ENCODE assay signal across 8 cellular contexts in the genomic region with DNA sequence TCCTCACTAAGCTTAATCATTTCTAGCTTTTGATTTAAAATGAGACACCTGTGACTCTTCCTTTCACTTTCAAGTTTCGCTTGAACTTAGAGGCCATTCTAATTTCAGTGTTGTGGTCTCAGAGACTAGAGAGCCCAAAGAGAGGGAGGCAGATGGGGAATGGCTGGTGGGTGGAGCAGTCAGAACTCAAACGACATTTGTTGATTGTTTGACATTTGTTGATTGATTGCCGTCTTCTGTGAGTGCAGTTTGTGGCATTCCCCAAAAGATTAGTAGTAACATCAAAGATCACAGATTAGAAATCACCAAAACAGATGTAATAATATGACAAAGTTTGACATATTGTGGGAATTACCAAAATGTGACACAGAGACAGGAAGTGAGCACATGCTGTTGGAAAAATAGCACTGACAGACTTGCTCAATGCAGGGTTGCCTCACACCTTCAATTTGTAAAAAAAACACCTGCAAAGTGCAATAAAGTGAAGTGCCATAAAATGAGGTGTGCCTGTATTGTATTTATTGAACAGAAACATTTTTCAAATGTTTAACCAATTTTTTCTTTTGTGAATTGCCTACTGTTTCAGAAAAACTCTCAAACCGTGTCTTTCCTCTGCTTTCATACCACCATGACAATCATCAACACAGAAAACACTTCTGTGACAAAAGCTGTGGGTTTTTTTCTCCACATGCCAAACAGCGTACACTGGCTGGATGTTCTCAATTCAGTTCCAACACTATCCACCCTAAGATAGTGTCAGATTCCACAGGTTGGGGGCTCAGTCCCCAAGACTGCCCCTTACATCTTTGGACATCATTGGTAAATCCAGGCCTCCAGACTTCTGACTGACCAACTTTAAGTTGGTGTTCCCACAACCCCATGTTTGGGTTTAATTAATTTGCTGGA.
A peak's percentile ranks its signal among the peaks of the same experiment; 100 is the strongest.
DNase-seq lines count a peak whose midpoint lies in the region; ATAC-seq and TF ChIP-seq lines count a peak whose summit lies in the region.

No MANE protein-coding gene starts in this region.

- no peak overlapping the region for H3K9ac ChIP-seq in KMS-11

- peak; percentile 53 for DNase-seq in activated CD8-positive, alpha-beta memory T cell treated with anti-CD3 and anti-CD28 coated beads, Interleukin-2, amount 50 U/mL, for 24 hours (ENCODE audit: extremely low read depth)
- DNase-seq in left lobe of liver (ENCODE audit: low spot score) (no peak), midbrain (lab: John Stamatoyannopoulos, UW) (no peak), NCI-H1930 (lab: John Stamatoyannopoulos, UW) (no peak)
- peak; percentile 61 for DNase-seq in stimulated activated naive CD8-positive, alpha-beta T cell treated with anti-CD3 and anti-CD28 coated beads, Interleukin-15, Interleukin-2, amounts not matched to agents 100 U/mL and 50 U/mL, for 24 hours

- no peaks in the 10 kb centered on the region for H3K79me2 ChIP-seq in KMS-11 (ENCODE audit: insufficient read depth, low read depth)

- H3K4me1 ChIP-seq in KMS-11 (ENCODE audit: low read depth, poor library complexity, severe bottlenecking), result peaks cover 44% of the 10 kb centered on the region

- no peak for TF ChIP-seq CTCF in KMS-11 (conservative IDR thresholded peaks at IDR 0.05; ENCODE audit: low read depth, low read length)

- ATAC-seq in GM21619 (IDR thresholded peaks at IDR 0.05; ENCODE audit: unreplicated experiment) (peak; percentile 84), left lobe of liver (peak; percentile 47)
- peak; percentile 87 for ATAC-seq in stimulated activated naive CD8-positive, alpha-beta T cell treated with anti-CD3 and anti-CD28 coated beads, Interleukin-15, Interleukin-2, amounts not matched to agents 100 U/mL and 50 U/mL, for 24 hours

- no peaks in the 10 kb centered on the region for H3K27me3 ChIP-seq in KMS-11 (ENCODE audit: insufficient read depth, low read depth)

- H3K4me3 ChIP-seq in GM08714 (ENCODE audit: low read length) (peak overlapping the region; percentile 49; the same call in 1 of the 2 replicates), KMS-11 (IDR thresholded peaks at IDR 0.05; ENCODE audit: insufficient read depth, low read depth, low read length) (no peak overlapping the region)

- H3K36me3 ChIP-seq in KMS-11 (ENCODE audit: insufficient read depth), result no peaks in the 10 kb centered on the region

- H4K20me1 ChIP-seq in KMS-11 (ENCODE audit: insufficient read depth), result no peaks in the 10 kb centered on the region

- H2AFZ ChIP-seq in KMS-11 (ENCODE audit: low read depth), result no peak overlapping the region

- H3K27ac ChIP-seq in KMS-11, result no peak overlapping the region; the same call in 1 of the 2 replicates

- peak overlapping the region; percentile 60 for H3K4me2 ChIP-seq in KMS-11

Comparison
In these comparisons a context has a peak if more than half of its experiments do, and no peak if none do; other contexts are left out.
1. DNase-seq: peak in activated CD8-positive, alpha-beta memory T cell treated with anti-CD3 and anti-CD28 coated beads, Interleukin-2, amount 50 U/mL, for 24 hours (single experiment) and stimulated activated naive CD8-positive, alpha-beta T cell treated with anti-CD3 and anti-CD28 coated beads, Interleukin-15, Interleukin-2, amounts not matched to agents 100 U/mL and 50 U/mL, for 24 hours (single experiment); none in left lobe of liver (single experiment), midbrain (single experiment) and NCI-H1930 (0 of 2).
2. Peak in every context shown above with its lines, with median percentiles within 50 percentile points of each other: ATAC-seq.